ENCODE assay signal across 1 cellular context in the genomic region with DNA sequence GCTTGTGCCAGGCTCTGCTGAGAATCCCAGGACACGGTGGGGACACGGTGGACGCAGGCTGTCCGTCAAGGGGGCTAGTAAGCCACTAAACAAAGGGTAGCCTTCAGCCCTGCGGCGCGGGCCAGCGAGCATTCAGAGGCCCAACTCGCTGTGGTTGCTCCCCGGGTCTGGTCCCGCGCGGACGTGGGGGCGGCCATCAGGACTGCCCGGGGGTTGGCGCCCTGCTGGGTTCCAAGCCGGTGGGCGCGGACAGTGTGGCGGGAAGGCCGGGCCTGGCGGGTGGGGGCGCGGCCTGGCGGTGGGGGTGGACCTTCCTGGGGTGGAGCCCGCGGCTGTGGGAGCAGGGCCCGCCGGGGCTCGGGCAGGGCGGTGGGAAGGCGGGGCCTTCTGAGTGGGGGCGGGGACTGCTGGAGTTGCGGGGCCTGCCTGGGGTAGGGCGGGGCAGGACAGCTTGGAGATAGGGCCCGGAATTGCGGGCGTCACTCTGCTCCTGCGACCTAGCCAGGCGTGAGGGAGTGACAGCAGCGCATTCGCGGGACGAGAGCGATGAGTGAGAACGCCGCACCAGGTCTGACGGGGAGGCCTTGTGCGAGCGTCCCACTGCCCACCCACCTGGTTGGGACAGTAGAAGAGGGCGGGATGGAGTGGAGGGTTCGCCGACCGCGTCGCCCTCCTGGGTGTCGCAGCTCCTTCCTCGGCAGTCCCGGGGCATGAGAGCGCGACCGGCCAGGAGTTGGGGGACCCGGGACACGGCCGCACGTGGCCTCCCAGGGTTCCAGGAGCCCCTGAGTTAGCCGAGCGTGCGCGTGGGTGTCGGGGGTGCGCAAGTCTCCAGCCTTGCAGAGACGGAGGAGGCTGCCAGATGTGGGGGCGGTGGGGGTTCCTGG.
TF ChIP-seq lines count a peak whose summit lies in the region.

A gene with protein sequence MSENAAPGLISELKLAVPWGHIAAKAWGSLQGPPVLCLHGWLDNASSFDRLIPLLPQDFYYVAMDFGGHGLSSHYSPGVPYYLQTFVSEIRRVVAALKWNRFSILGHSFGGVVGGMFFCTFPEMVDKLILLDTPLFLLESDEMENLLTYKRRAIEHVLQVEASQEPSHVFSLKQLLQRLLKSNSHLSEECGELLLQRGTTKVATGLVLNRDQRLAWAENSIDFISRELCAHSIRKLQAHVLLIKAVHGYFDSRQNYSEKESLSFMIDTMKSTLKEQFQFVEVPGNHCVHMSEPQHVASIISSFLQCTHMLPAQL (plus strand): TSS at position 482 of the 887 bp plus-strand sequence. CDS start 65 bp downstream, at position 547.

TF ChIP-seq in K562, 482 proteins besides CTCF, POLR2A, EP300 and RAD21 (continued from another document):
- TF ChIP-seq, protein P1, sequence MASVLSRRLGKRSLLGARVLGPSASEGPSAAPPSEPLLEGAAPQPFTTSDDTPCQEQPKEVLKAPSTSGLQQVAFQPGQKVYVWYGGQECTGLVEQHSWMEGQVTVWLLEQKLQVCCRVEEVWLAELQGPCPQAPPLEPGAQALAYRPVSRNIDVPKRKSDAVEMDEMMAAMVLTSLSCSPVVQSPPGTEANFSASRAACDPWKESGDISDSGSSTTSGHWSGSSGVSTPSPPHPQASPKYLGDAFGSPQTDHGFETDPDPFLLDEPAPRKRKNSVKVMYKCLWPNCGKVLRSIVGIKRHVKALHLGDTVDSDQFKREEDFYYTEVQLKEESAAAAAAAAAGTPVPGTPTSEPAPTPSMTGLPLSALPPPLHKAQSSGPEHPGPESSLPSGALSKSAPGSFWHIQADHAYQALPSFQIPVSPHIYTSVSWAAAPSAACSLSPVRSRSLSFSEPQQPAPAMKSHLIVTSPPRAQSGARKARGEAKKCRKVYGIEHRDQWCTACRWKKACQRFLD (CRISPR knock-in tag; IDR thresholded peaks at IDR 0.05) = 0 out of 2 replicates have a peak, but pooled peaks have one; percentile 37
- TF ChIP-seq NCOR1 (IDR thresholded peaks at IDR 0.05) (no peak), YY1 (IDR thresholded peaks at IDR 0.05; ENCODE audit: borderline replicate concordance in 1 of 3, control insufficient read depth in 1 of 3, extremely low read depth in 1 of 3, insufficient read depth in 3 of 3, insufficient read length in 1 of 3, insufficient replicate concordance in 2 of 3, low read depth in 1 of 3, low read length in 2 of 3) (peak in 2 of 3 experiments; percentile 43 to 64), TGIF2 (CRISPR knock-in tag; IDR thresholded peaks at IDR 0.05) (no peak), PHTF2 (CRISPR knock-in tag; IDR thresholded peaks at IDR 0.05) (no peak), PHF21A (IDR thresholded peaks at IDR 0.05; ENCODE audit: borderline replicate concordance, low read depth) (no peak), ZFX (CRISPR knock-in tag; IDR thresholded peaks at IDR 0.05) (peak; percentile 68), HNRNPH1 (optimal IDR thresholded peaks at IDR 0.05; ENCODE audit: low read depth, low read length) (no peak), FOXJ3 (CRISPR knock-in tag; IDR thresholded peaks at IDR 0.05) (no peak), SUPT5H (IDR thresholded peaks at IDR 0.05) (peak; percentile 85), ARID1B (IDR thresholded peaks at IDR 0.05) (0 out of 2 replicates have a peak, but pooled peaks have one; percentile 12), ZBTB1 (CRISPR knock-in tag; IDR thresholded peaks at IDR 0.05; ENCODE audit: borderline replicate concordance, low read depth) (0 out of 2 replicates have a peak, but pooled peaks have one; percentile 61), ZSCAN29 (IDR thresholded peaks at IDR 0.05) (no peak), ATF7 (IDR thresholded peaks at IDR 0.05) (peak; percentile 20; the same call in 1 of the 2 replicates), TEAD1 (CRISPR knock-in tag; IDR thresholded peaks at IDR 0.05) (peak in 1 of 2 experiments; percentile 48; a peak in 1 of 4 replicates), TAF1 (IDR thresholded peaks at IDR 0.05; ENCODE audit: control insufficient read depth, extremely low read depth, insufficient read depth, low read length, severe bottlenecking) (peak; percentile 67), MEIS2 (IDR thresholded peaks at IDR 0.05; ENCODE audit: partially characterized antibody) (peak; percentile 72)
- TF ChIP-seq, protein P2, sequence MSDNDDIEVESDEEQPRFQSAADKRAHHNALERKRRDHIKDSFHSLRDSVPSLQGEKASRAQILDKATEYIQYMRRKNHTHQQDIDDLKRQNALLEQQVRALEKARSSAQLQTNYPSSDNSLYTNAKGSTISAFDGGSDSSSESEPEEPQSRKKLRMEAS (CRISPR knock-in tag; IDR thresholded peaks at IDR 0.05) = peak; percentile 59
- TF ChIP-seq, protein P3, sequence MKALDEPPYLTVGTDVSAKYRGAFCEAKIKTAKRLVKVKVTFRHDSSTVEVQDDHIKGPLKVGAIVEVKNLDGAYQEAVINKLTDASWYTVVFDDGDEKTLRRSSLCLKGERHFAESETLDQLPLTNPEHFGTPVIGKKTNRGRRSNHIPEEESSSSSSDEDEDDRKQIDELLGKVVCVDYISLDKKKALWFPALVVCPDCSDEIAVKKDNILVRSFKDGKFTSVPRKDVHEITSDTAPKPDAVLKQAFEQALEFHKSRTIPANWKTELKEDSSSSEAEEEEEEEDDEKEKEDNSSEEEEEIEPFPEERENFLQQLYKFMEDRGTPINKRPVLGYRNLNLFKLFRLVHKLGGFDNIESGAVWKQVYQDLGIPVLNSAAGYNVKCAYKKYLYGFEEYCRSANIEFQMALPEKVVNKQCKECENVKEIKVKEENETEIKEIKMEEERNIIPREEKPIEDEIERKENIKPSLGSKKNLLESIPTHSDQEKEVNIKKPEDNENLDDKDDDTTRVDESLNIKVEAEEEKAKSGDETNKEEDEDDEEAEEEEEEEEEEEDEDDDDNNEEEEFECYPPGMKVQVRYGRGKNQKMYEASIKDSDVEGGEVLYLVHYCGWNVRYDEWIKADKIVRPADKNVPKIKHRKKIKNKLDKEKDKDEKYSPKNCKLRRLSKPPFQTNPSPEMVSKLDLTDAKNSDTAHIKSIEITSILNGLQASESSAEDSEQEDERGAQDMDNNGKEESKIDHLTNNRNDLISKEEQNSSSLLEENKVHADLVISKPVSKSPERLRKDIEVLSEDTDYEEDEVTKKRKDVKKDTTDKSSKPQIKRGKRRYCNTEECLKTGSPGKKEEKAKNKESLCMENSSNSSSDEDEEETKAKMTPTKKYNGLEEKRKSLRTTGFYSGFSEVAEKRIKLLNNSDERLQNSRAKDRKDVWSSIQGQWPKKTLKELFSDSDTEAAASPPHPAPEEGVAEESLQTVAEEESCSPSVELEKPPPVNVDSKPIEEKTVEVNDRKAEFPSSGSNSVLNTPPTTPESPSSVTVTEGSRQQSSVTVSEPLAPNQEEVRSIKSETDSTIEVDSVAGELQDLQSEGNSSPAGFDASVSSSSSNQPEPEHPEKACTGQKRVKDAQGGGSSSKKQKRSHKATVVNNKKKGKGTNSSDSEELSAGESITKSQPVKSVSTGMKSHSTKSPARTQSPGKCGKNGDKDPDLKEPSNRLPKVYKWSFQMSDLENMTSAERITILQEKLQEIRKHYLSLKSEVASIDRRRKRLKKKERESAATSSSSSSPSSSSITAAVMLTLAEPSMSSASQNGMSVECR (CRISPR knock-in tag; IDR thresholded peaks at IDR 0.05) = peak; percentile 54; the same call in 1 of the 2 replicates
- TF ChIP-seq, protein P4, sequence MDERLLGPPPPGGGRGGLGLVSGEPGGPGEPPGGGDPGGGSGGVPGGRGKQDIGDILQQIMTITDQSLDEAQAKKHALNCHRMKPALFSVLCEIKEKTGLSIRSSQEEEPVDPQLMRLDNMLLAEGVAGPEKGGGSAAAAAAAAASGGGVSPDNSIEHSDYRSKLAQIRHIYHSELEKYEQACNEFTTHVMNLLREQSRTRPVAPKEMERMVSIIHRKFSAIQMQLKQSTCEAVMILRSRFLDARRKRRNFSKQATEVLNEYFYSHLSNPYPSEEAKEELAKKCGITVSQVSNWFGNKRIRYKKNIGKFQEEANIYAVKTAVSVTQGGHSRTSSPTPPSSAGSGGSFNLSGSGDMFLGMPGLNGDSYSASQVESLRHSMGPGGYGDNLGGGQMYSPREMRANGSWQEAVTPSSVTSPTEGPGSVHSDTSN (CRISPR knock-in tag; IDR thresholded peaks at IDR 0.05; ENCODE audit: low read depth) = peak; percentile 18; the same call in 1 of the 2 replicates
- TF ChIP-seq, protein P4 (tag; conservative IDR thresholded peaks at IDR 0.05; ENCODE audit: low read depth) = no peak; the same call in 1 of the 2 replicates
- TF ChIP-seq, protein P5, sequence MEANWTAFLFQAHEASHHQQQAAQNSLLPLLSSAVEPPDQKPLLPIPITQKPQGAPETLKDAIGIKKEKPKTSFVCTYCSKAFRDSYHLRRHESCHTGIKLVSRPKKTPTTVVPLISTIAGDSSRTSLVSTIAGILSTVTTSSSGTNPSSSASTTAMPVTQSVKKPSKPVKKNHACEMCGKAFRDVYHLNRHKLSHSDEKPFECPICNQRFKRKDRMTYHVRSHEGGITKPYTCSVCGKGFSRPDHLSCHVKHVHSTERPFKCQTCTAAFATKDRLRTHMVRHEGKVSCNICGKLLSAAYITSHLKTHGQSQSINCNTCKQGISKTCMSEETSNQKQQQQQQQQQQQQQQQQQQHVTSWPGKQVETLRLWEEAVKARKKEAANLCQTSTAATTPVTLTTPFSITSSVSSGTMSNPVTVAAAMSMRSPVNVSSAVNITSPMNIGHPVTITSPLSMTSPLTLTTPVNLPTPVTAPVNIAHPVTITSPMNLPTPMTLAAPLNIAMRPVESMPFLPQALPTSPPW (CRISPR knock-in tag; IDR thresholded peaks at IDR 0.05) = peak; percentile 74
